ENCODE assay signal across 17 cellular contexts in the genomic region with DNA sequence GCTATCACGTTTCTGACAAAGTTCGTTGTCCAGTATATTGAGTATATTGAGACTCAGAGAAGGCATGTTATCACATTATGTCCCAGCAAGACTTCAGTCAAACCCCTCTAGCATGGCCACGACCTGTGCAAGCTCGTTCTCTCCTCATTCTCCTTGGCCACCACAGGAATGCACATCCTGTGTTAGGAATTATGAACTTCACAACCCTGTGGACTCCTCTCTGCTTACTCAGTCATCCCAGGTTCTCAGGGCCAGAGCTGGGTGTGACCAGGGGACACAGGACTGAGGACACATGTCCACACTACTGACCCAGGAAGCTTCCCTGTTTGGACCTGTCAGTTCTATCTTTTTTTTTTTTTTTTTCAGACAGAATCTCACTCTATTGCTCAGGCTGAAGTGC. TPM values are rescaled to one million over a fixed set of nuclear protein-coding genes. Genes with fewer than 3 reads are reported as not detected.
DNase-seq lines count a peak whose midpoint lies in the region; ATAC-seq, FAIRE-seq and TF ChIP-seq lines count a peak whose summit lies in the region.
"Had no signal": no experiment of that assay in that cellular context is flagged by ENCODE, and none has a peak within 500 bp of the region (broad histone marks: within the 10 kb centered on the region; RNA-seq: fewer than 3 reads in every experiment).

No MANE protein-coding gene starts in this region.

- intact Hi-C loops in Right ventricle myocardium inferior (cut with DNase I) (no loop called here), lower lobe of right lung (cut with DNase I) (no loop called here)
- intact Hi-C loops in activated T-helper 2 cell treated with anti-CD3 and anti-CD28 coated beads, Interferon-gamma antibody, Interleukin-2, Interleukin-4, amounts not matched to agents 10 μg/mL and 5 μg/mL and 100 μg/mL, durations not matched to agents 14 hours and 24 hours and 36 hours (cut with micrococcal nuclease): no loop called here

- no peaks in the 10 kb centered on the region for H3K79me2 ChIP-seq in astrocyte (ENCODE audit: insufficient read depth, low read length)

- no peak overlapping the region for H2AFZ ChIP-seq in astrocyte (ENCODE audit: low read depth, low read length)

- H3K9me3 Mint-ChIP-seq in astrocyte (ENCODE audit: unreplicated experiment): peaks cover 17% of the 10 kb centered on the region
- no peaks in the 10 kb centered on the region for H3K9me3 Mint-ChIP-seq in activated T-helper 2 cell treated with anti-CD3 and anti-CD28 coated beads, Interferon-gamma antibody, Interleukin-2, Interleukin-4, amounts not matched to agents 10 μg/mL and 5 μg/mL and 100 μg/mL, durations not matched to agents 14 hours and 24 hours and 36 hours
- H3K9me3 Mint-ChIP-seq: activated naive CD4-positive, alpha-beta T cell treated with anti-CD3 and anti-CD28 coated beads for 36 hours; neural crest cell had no signal

- no peak for FAIRE-seq in astrocyte (lab: Jason Lieb, UNC)

- no peak overlapping the region for H3K27ac Mint-ChIP-seq in astrocyte (ENCODE audit: unreplicated experiment)
- H3K27ac Mint-ChIP-seq in activated T-helper 2 cell treated with anti-CD3 and anti-CD28 coated beads, Interferon-gamma antibody, Interleukin-2, Interleukin-4, amounts not matched to agents 10 μg/mL and 5 μg/mL and 100 μg/mL, durations not matched to agents 14 hours and 24 hours and 36 hours: no peak overlapping the region
- H3K27ac Mint-ChIP-seq: activated naive CD4-positive, alpha-beta T cell treated with anti-CD3 and anti-CD28 coated beads for 36 hours; endodermal cell had no signal

- peaks cover 15% of the 10 kb centered on the region for H3K4me1 Mint-ChIP-seq in astrocyte (ENCODE audit: low read depth, unreplicated experiment)
- H3K4me1 Mint-ChIP-seq in activated T-helper 2 cell treated with anti-CD3 and anti-CD28 coated beads, Interferon-gamma antibody, Interleukin-2, Interleukin-4, amounts not matched to agents 10 μg/mL and 5 μg/mL and 100 μg/mL, durations not matched to agents 14 hours and 24 hours and 36 hours (ENCODE audit: low read depth): peaks cover 13% of the 10 kb centered on the region
- H3K4me1 Mint-ChIP-seq: neural crest cell had no signal

- peak; percentile 49 for DNase-seq in right atrium auricular region (ENCODE audit: low spot score)
- DNase-seq in Right ventricle myocardium inferior (ENCODE audit: missing footprints): no peak
- peak; percentile 25 for DNase-seq in astrocyte (ENCODE audit: low read depth)
- no peak for DNase-seq in lower lobe of right lung
- DNase-seq in T1000 (lab: John Stamatoyannopoulos, UW): no peak
- DNase-seq in BE2C: no peak
- DNase-seq in activated T-helper 2 cell treated with anti-CD3 and anti-CD28 coated beads, Interferon-gamma antibody, Interleukin-2, Interleukin-4, amounts not matched to agents 10 μg/mL and 5 μg/mL and 100 μg/mL, durations not matched to agents 14 hours and 24 hours and 36 hours (ENCODE audit: low spot score): no peak
- DNase-seq: activated naive CD4-positive, alpha-beta T cell treated with anti-CD3 and anti-CD28 coated beads for 36 hours; DMS 273 treated with DMSO at 0.1 percent for 48 hours; endodermal cell; NCI-H1105 treated with DMSO at 0.1 percent for 48 hours; stimulated activated CD4-positive, alpha-beta T cell treated with anti-CD3 and anti-CD28 coated beads, Interleukin-12 subunit alpha, Interleukin-12 subunit beta, amount 100 ng/mL, for 4 hours had no signal

- ATAC-seq in Right ventricle myocardium inferior: no peak
- no peak for ATAC-seq in lower lobe of right lung
- no peak for ATAC-seq in HG02642 (IDR thresholded peaks at IDR 0.05; ENCODE audit: poor library complexity, unreplicated experiment)

- H3K4me3 ChIP-seq in right atrium auricular region: no peak overlapping the region
- H3K4me3 ChIP-seq in astrocyte (ENCODE audit: insufficient read depth, low read depth, low read length): no peak overlapping the region
- no peak overlapping the region for H3K4me3 ChIP-seq in lower lobe of right lung
- H3K4me3 ChIP-seq in BE2C (ENCODE audit: low read depth, low read length): no peak overlapping the region
- H3K4me3 ChIP-seq: suprapubic skin had no signal

- H3K27ac ChIP-seq in right atrium auricular region (no peak overlapping the region), astrocyte (ENCODE audit: low read depth, low read length) (no peak overlapping the region), lower lobe of right lung (peak overlapping the region; percentile 57)
- H3K27ac ChIP-seq: suprapubic skin had no signal

- H3K36me3 ChIP-seq in right atrium auricular region (no peaks in the 10 kb centered on the region), astrocyte (ENCODE audit: insufficient read depth, low read length) (no peaks in the 10 kb centered on the region), lower lobe of right lung (no peaks in the 10 kb centered on the region), BE2C (no peaks in the 10 kb centered on the region)
- H3K36me3 ChIP-seq: suprapubic skin had no signal

- H3K27me3 ChIP-seq in right atrium auricular region: no peaks in the 10 kb centered on the region
- no peaks in the 10 kb centered on the region for H3K27me3 ChIP-seq in astrocyte (ENCODE audit: insufficient read depth, low read length)
- H3K27me3 ChIP-seq in lower lobe of right lung (ENCODE audit: low read depth): no peaks in the 10 kb centered on the region
- H3K27me3 ChIP-seq in BE2C: peaks cover 12% of the 10 kb centered on the region; the same call in 1 of the 2 replicates
- H3K27me3 ChIP-seq: suprapubic skin had no signal

- H3K9me3 ChIP-seq in right atrium auricular region (no peaks in the 10 kb centered on the region), astrocyte (ENCODE audit: insufficient read depth, low read depth, low read length) (no peaks in the 10 kb centered on the region), lower lobe of right lung (no peaks in the 10 kb centered on the region), BE2C (no peaks in the 10 kb centered on the region)
- H3K9me3 ChIP-seq: suprapubic skin had no signal

- peaks cover 4% of the 10 kb centered on the region for H3K36me3 Mint-ChIP-seq in astrocyte (ENCODE audit: low read depth, unreplicated experiment)
- H3K36me3 Mint-ChIP-seq in activated T-helper 2 cell treated with anti-CD3 and anti-CD28 coated beads, Interferon-gamma antibody, Interleukin-2, Interleukin-4, amounts not matched to agents 10 μg/mL and 5 μg/mL and 100 μg/mL, durations not matched to agents 14 hours and 24 hours and 36 hours (ENCODE audit: low read depth): no peaks in the 10 kb centered on the region

- no peaks in the 10 kb centered on the region for H4K20me1 ChIP-seq in astrocyte (ENCODE audit: insufficient read depth, low read length)

- H3K4me1 ChIP-seq in right atrium auricular region (no peaks in the 10 kb centered on the region), astrocyte (ENCODE audit: insufficient read depth, low read length) (peaks cover 7% of the 10 kb centered on the region), lower lobe of right lung (peaks cover 15% of the 10 kb centered on the region), BE2C (peaks cover 9% of the 10 kb centered on the region)

- no peak overlapping the region for H3K4me3 Mint-ChIP-seq in astrocyte (ENCODE audit: unreplicated experiment)
- no peak overlapping the region for H3K4me3 Mint-ChIP-seq in activated T-helper 2 cell treated with anti-CD3 and anti-CD28 coated beads, Interferon-gamma antibody, Interleukin-2, Interleukin-4, amounts not matched to agents 10 μg/mL and 5 μg/mL and 100 μg/mL, durations not matched to agents 14 hours and 24 hours and 36 hours (ENCODE audit: low read depth)
- H3K4me3 Mint-ChIP-seq: activated naive CD4-positive, alpha-beta T cell treated with anti-CD3 and anti-CD28 coated beads for 36 hours; endodermal cell; neural crest cell had no signal

- no peak overlapping the region for H3K9ac ChIP-seq in astrocyte (ENCODE audit: low read length)

- no peak for TF ChIP-seq CTCF in right atrium auricular region (IDR thresholded peaks at IDR 0.05)
- no peak for TF ChIP-seq CTCF in astrocyte (IDR thresholded peaks at IDR 0.05; ENCODE audit: insufficient read depth, low read depth, low read length)
- TF ChIP-seq CTCF in lower lobe of right lung (IDR thresholded peaks at IDR 0.05): no peak
- no peak for TF ChIP-seq CTCF in BE2C (IDR thresholded peaks at IDR 0.05; ENCODE audit: low read depth, low read length)

- H3K27me3 Mint-ChIP-seq in astrocyte (ENCODE audit: low read depth, unreplicated experiment): peaks cover 26% of the 10 kb centered on the region
- peaks cover 10% of the 10 kb centered on the region for H3K27me3 Mint-ChIP-seq in activated T-helper 2 cell treated with anti-CD3 and anti-CD28 coated beads, Interferon-gamma antibody, Interleukin-2, Interleukin-4, amounts not matched to agents 10 μg/mL and 5 μg/mL and 100 μg/mL, durations not matched to agents 14 hours and 24 hours and 36 hours (ENCODE audit: low read depth)

- H3K4me2 ChIP-seq in astrocyte (ENCODE audit: low read length): no peak overlapping the region

RNA-seq across cellular contexts. Expression of a gene that starts 4.4 kb away (rescaled TPM):
- total RNA-seq in right atrium auricular region: under 1 TPM in 1 of 2 donors, not detected in 1; 0.12 TPM
- not detected for total RNA-seq in Right ventricle myocardium inferior
- total RNA-seq in astrocyte: 0.07 TPM in 1 of 2 replicates, not detected in the other
- total RNA-seq in lower lobe of right lung: 1.4 TPM
- polyA plus RNA-seq in BE2C (2012; ENCODE audit: insufficient read depth, insufficient read length, low read depth): not detected
- total RNA-seq in activated T-helper 2 cell treated with anti-CD3 and anti-CD28 coated beads, Interferon-gamma antibody, Interleukin-2, Interleukin-4, amounts not matched to agents 10 μg/mL and 5 μg/mL and 100 μg/mL, durations not matched to agents 14 hours and 24 hours and 36 hours: 0.05 TPM in 1 of 2 replicates, not detected in the other
- polyA plus RNA-seq: AG04450, liver had no signal

Comparison
In these comparisons a context has a peak if more than half of its experiments do, and no peak if none do; other contexts are left out.
1. DNase-seq: peak in right atrium auricular region (single experiment) and astrocyte (single experiment); none in Right ventricle myocardium inferior (single experiment), lower lobe of right lung (single experiment), T1000 (single experiment), BE2C (single experiment) and activated T-helper 2 cell treated with anti-CD3 and anti-CD28 coated beads, Interferon-gamma antibody, Interleukin-2, Interleukin-4, amounts not matched to agents 10 μg/mL and 5 μg/mL and 100 μg/mL, durations not matched to agents 14 hours and 24 hours and 36 hours (single experiment).